ENCODE assay signal across 15 cellular contexts in genomic region chr17:7774037-7774659, GRCh38. TPM values are rescaled to one million over a fixed set of nuclear protein-coding genes. Genes with fewer than 3 reads are reported as not detected.
DNase-seq lines count a peak whose midpoint lies in the region; ATAC-seq and TF ChIP-seq lines count a peak whose summit lies in the region.
"Had no signal": no experiment of that assay in that cellular context is flagged by ENCODE, and none has a peak within 500 bp of the region (broad histone marks: within the 10 kb centered on the region; RNA-seq: fewer than 3 reads in every experiment).

No MANE protein-coding gene starts in this region.

- no peaks in the 10 kb centered on the region for H3K79me2 ChIP-seq in PC-3 (ENCODE audit: low read length)

- CTCF ChIA-PET in PC-3 (lab: Charles Lee): no interaction called here
- CTCF ChIA-PET in HEK293T (lab: Yijun Ruan, JAX): no interaction called here

- no peaks in the 10 kb centered on the region for H3F3A ChIP-seq in PC-3 (ENCODE audit: low read length, unreplicated experiment)

- TF ChIP-seq CTCF in PC-3 (conservative IDR thresholded peaks at IDR 0.05; ENCODE audit: low read depth, low read length): no peak

- no peaks in the 10 kb centered on the region for H3K27me3 ChIP-seq in PC-3 (ENCODE audit: low read length)

- intact Hi-C loops in PC-3 (cut with micrococcal nuclease): no loop called here

- no peaks in the 10 kb centered on the region for H3K9me2 ChIP-seq in PC-3 (replicated peaks; ENCODE audit: low read length)

- peak overlapping the region; percentile 46 for H3K27ac ChIP-seq in PC-3 (ENCODE audit: low read length)

- POLR2A ChIA-PET in PC-3 (lab: Charles Lee; ENCODE audit: unreplicated experiment) (no interaction called here), HEK293T (lab: Yijun Ruan, JAX) (no interaction called here)

- H3K4me3 ChIP-seq in PC-3 (ENCODE audit: low read length) (no peak overlapping the region), skeletal muscle cell (ENCODE audit: low read depth, low read length) (no peak overlapping the region)

- no peaks in the 10 kb centered on the region for H4K20me1 ChIP-seq in PC-3 (ENCODE audit: low read length)

- peaks cover 30% of the 10 kb centered on the region for H3K4me1 ChIP-seq in PC-3 (ENCODE audit: insufficient read depth, low read length)

- no TSS peak for BruUV-seq in PC-3 (replicated peaks; lab: Mats Ljungman, UMichigan)

- no peaks in the 10 kb centered on the region for H3K36me3 ChIP-seq in PC-3 (ENCODE audit: low read depth, low read length)

- no peaks in the 10 kb centered on the region for H3K9me3 ChIP-seq in PC-3 (ENCODE audit: low read length)

- no peak overlapping the region for H3K9ac ChIP-seq in PC-3 (ENCODE audit: low read length)

- ATAC-seq in PC-3: no peak; the same call in 1 of the 2 replicates
- ATAC-seq: activated T-helper 17 cell treated with anti-CD3 and anti-CD28 coated beads, Interleukin-2, amount 50 U/mL, for 72 hours; CD8-positive, alpha-beta T cell; stimulated activated naive CD8-positive, alpha-beta T cell treated with anti-CD3 and anti-CD28 coated beads, Interleukin-15, amount 100 ng/mL, for 72 hours had no signal

- H3K4me2 ChIP-seq in PC-3 (ENCODE audit: low read length): peak overlapping the region; percentile 60

- H2AFZ ChIP-seq in PC-3 (ENCODE audit: low read length): 0 out of 2 replicates have a peak overlapping the region, but pooled peaks have one; percentile 34

- DNase-seq in ELR (ENCODE audit: low read depth) (peak; percentile 75), PC-3 (peak; percentile 76), fibroblast of gingiva (ENCODE audit: low read depth) (peak; percentile 24), skeletal muscle cell (ENCODE audit: low read depth) (peak; percentile 23), HUDEP-2 (lab: John Stamatoyannopoulos, UW; ENCODE audit: unreplicated experiment in 76 of 76) (no peak), HEK293T (ENCODE audit: extremely low spot score) (no peak)
- no peak for DNase-seq in activated naive CD4-positive, alpha-beta T cell (lab: John Stamatoyannopoulos, UW)
- no peak for DNase-seq in stimulated activated CD8-positive, alpha-beta memory T cell treated with anti-CD3 and anti-CD28 coated beads, Interleukin-4, amount 100 ng/mL, for 48 hours
- DNase-seq: activated CD4-positive, alpha-beta T cell treated with anti-CD3 and anti-CD28 coated beads, Interleukin-2, amount 10 ng/mL, durations not matched to agents 7 days and 5 days; CD8-positive, alpha-beta T cell; central memory CD4-positive, alpha-beta T cell; NCI-H2029; stimulated activated naive CD8-positive, alpha-beta T cell treated with anti-CD3 and anti-CD28 coated beads, Interleukin-15, amount 100 ng/mL, for 72 hours; T-helper 1 cell had no signal

TF ChIP-seq in HEK293T, 16 proteins besides CTCF, POLR2A, EP300 and RAD21:
- no peak for TF ChIP-seq FOXK2 (IDR thresholded peaks at IDR 0.05)

RNA-seq across cellular contexts. Expression of gene DNAH2, which starts 56.6 kb away (rescaled TPM):
- total RNA-seq in PC-3 (2014; rRNA removed): 0.62 and 0.92 TPM in 2 replicates
- total RNA-seq: activated CD4-positive, alpha-beta T cell treated with anti-CD3 and anti-CD28 coated beads, Interleukin-2, amount 10 ng/mL, durations not matched to agents 7 days and 5 days; CD8-positive, alpha-beta T cell had no signal

RNA-seq across cellular contexts. Expression of gene KDM6B, which starts 59.9 kb away (rescaled TPM):
- 3.2 and 158 TPM in 2 replicates for total RNA-seq in PC-3 (2014; rRNA removed)

Comparison
In these comparisons a context has a peak if more than half of its experiments do, and no peak if none do; other contexts are left out.
1. DNase-seq: peak in ELR (single experiment), PC-3 (single experiment), fibroblast of gingiva (single experiment) and skeletal muscle cell (single experiment); none in activated naive CD4-positive, alpha-beta T cell (0 of 4), HUDEP-2 (0 of 76), HEK293T (single experiment) and stimulated activated CD8-positive, alpha-beta memory T cell treated with anti-CD3 and anti-CD28 coated beads, Interleukin-4, amount 100 ng/mL, for 48 hours (single experiment).